In genomic region chr9:137086531-137087408, GRCh38 we compare ENCODE assay signal across 8 cellular contexts. TPM values are rescaled to one million over a fixed set of nuclear protein-coding genes. Genes with fewer than 3 reads are reported as not detected.
DNase-seq lines count a peak whose midpoint lies in the region; ATAC-seq lines count a peak whose summit lies in the region.

Gene MAN1B1, plus strand, starts transcription at chr9:137086985. Its CDS starts 15 bp downstream, at chr9:137087000.

- H3K4me2 ChIP-seq in mesenchymal stem cell (ENCODE audit: low read length, poor library complexity, severe bottlenecking), result peak within 1 kb of the TSS; percentile 89

- H2BK12ac ChIP-seq in mesenchymal stem cell (ENCODE audit: low read length in 2 of 2), result peak within 1 kb of the TSS; percentile 46 to 59

- peak within 1 kb of the TSS; percentile 90 for H3K27ac Mint-ChIP-seq in activated CD8-positive, alpha-beta memory T cell treated with anti-CD3 and anti-CD28 coated beads, Interleukin-2, amount 10 ng/mL, durations not matched to agents 7 days and 5 days

- H3K4me1 ChIP-seq in NT2/D1 (ENCODE audit: insufficient read depth, insufficient read length) (peaks cover 21% of the 10 kb centered on the region), endocrine pancreas (ENCODE audit: control insufficient read depth, insufficient read depth, low read length) (peaks cover 8% of the 10 kb centered on the region), mesenchymal stem cell (ENCODE audit: control insufficient read depth, insufficient read depth, low read depth, low read length) (peaks cover 42% of the 10 kb centered on the region)

- H4K8ac ChIP-seq in mesenchymal stem cell (ENCODE audit: low read length), result peak within 1 kb of the TSS; percentile 81

- WGBS in mesenchymal stem cell, result under 1% methylated on average over 92 of the region's 101 CpGs

- no peaks in the 10 kb centered on the region for H3K27me3 Mint-ChIP-seq in activated CD8-positive, alpha-beta memory T cell treated with anti-CD3 and anti-CD28 coated beads, Interleukin-2, amount 10 ng/mL, durations not matched to agents 7 days and 5 days

- H3K4ac ChIP-seq in mesenchymal stem cell (ENCODE audit: low read depth in 1 of 2, low read length in 2 of 2), result peak within 1 kb of the TSS; percentile 94 to 97

- H3K27me3 ChIP-seq in NT2/D1 (ENCODE audit: insufficient read depth, insufficient read length) (no peaks in the 10 kb centered on the region), endocrine pancreas (ENCODE audit: control insufficient read depth, insufficient read depth, low read length) (no peaks in the 10 kb centered on the region), mesenchymal stem cell (ENCODE audit: control insufficient read depth in 1 of 2, insufficient read depth in 1 of 2, low read length in 2 of 2) (no peaks in the 10 kb centered on the region)

- peak within 1 kb of the TSS in 1 of 2 experiments; percentile 96 for H3K14ac ChIP-seq in mesenchymal stem cell (ENCODE audit: low read length in 2 of 2)

- H3K79me1 ChIP-seq in mesenchymal stem cell (replicated peaks; ENCODE audit: low read length, poor library complexity, severe bottlenecking), result peaks cover 37% of the 10 kb centered on the region

- H2AFZ ChIP-seq in mesenchymal stem cell (ENCODE audit: low read depth, low read length), result peak within 1 kb of the TSS; percentile 87

- H3K9ac ChIP-seq in NT2/D1 (ENCODE audit: insufficient read length, low read depth) (peak within 1 kb of the TSS; percentile 96), endocrine pancreas (ENCODE audit: control insufficient read depth, insufficient read depth, low read length) (peak within 1 kb of the TSS; percentile 86), mesenchymal stem cell (ENCODE audit: low read length) (peak within 1 kb of the TSS; percentile 91)

- peak within 1 kb of the TSS; percentile 80 to 97 for H3K18ac ChIP-seq in mesenchymal stem cell (ENCODE audit: low read depth in 1 of 2, low read length in 2 of 2)

- CTCF ChIA-PET in activated CD8-positive, alpha-beta memory T cell treated with anti-CD3 and anti-CD28 coated beads, Interleukin-2, amount 10 ng/mL, durations not matched to agents 7 days and 5 days (lab: Charles Lee), result interaction anchor here (0.6 to 10.6 kb wide), 22 partner anchors 9 to 359 kb away, joined by 3 to 138 read pairs (median 5); partner anchors contain the start of genes ABCA2, DPP7, NPDC1 and RNF224

- peaks cover 41% of the 10 kb centered on the region for H3K4me1 Mint-ChIP-seq in activated CD8-positive, alpha-beta memory T cell treated with anti-CD3 and anti-CD28 coated beads, Interleukin-2, amount 10 ng/mL, durations not matched to agents 7 days and 5 days

- H3K4me3 ChIP-seq in NT2/D1 (ENCODE audit: insufficient read length, low read depth) (peak within 1 kb of the TSS; percentile 87), endocrine pancreas (ENCODE audit: control insufficient read depth, insufficient read depth, low read length) (peak within 1 kb of the TSS; percentile 62), mesenchymal stem cell (ENCODE audit: insufficient read depth in 1 of 2, low read depth in 1 of 2, low read length in 2 of 2) (peak within 1 kb of the TSS; percentile 90)

- H3K9me3 Mint-ChIP-seq in activated CD8-positive, alpha-beta memory T cell treated with anti-CD3 and anti-CD28 coated beads, Interleukin-2, amount 10 ng/mL, durations not matched to agents 7 days and 5 days (ENCODE audit: low read depth), result no peaks in the 10 kb centered on the region

- H2BK15ac ChIP-seq in mesenchymal stem cell (ENCODE audit: low read depth, poor library complexity, severe bottlenecking), result peak within 1 kb of the TSS; percentile 44

- H2AK5ac ChIP-seq in mesenchymal stem cell (ENCODE audit: low read length, severe bottlenecking), result no peak within 1 kb of the TSS

- peak within 1 kb of the TSS; percentile 93 for H2BK120ac ChIP-seq in mesenchymal stem cell (ENCODE audit: low read depth, low read length)

- peaks cover 38% of the 10 kb centered on the region for H3K36me3 ChIP-seq in NT2/D1 (ENCODE audit: insufficient read depth, insufficient read length, low read length)
- no peaks in the 10 kb centered on the region for H3K36me3 ChIP-seq in endocrine pancreas (ENCODE audit: control insufficient read depth, insufficient read depth, low read length)
- H3K36me3 ChIP-seq in mesenchymal stem cell (ENCODE audit: control insufficient read depth in 1 of 2, insufficient read depth in 2 of 2, low read depth in 1 of 2, low read length in 2 of 2), result peaks cover 34 to 41% of the 10 kb centered on the region in 2 experiments

- H3K9me3 ChIP-seq in NT2/D1 (ENCODE audit: insufficient read depth, low read length), result no peaks in the 10 kb centered on the region
- no peaks in the 10 kb centered on the region for H3K9me3 ChIP-seq in endocrine pancreas (ENCODE audit: control insufficient read depth, low read length)
- no peaks in the 10 kb centered on the region for H3K9me3 ChIP-seq in mesenchymal stem cell (ENCODE audit: control insufficient read depth, low read length)

- ATAC-seq in GM21381 (IDR thresholded peaks at IDR 0.05; ENCODE audit: unreplicated experiment), result peak; percentile 78
- peak; percentile 86 for ATAC-seq in activated CD8-positive, alpha-beta memory T cell treated with anti-CD3 and anti-CD28 coated beads, Interleukin-2, amount 10 ng/mL, durations not matched to agents 7 days and 5 days

- peak; percentile 99 for DNase-seq in COR-L47 (lab: John Stamatoyannopoulos, UW)
- DNase-seq in HUDEP-2 (lab: John Stamatoyannopoulos, UW; ENCODE audit: unreplicated experiment in 76 of 76), result peak in 75 of 76 experiments; percentile 82 to 99 (median 98)
- peak; percentile 99 for DNase-seq in NT2/D1 (ENCODE audit: low read depth, low spot score)
- DNase-seq in activated CD8-positive, alpha-beta memory T cell treated with anti-CD3 and anti-CD28 coated beads, Interleukin-2, amount 10 ng/mL, durations not matched to agents 7 days and 5 days, result peak; percentile 100
- peak; percentile 98 for DNase-seq in mesenchymal stem cell
- peak; percentile 99 for DNase-seq in stimulated activated CD8-positive, alpha-beta memory T cell treated with anti-CD3 and anti-CD28 coated beads, Interleukin-12 subunit alpha, Interleukin-12 subunit beta, amount 100 ng/mL, for 4 hours (ENCODE audit: low read depth)

- H3K27ac ChIP-seq in mesenchymal stem cell (ENCODE audit: low read length, poor library complexity, severe bottlenecking), result peak within 1 kb of the TSS; percentile 45

- peak within 1 kb of the TSS; percentile 82 for H3K4me3 Mint-ChIP-seq in activated CD8-positive, alpha-beta memory T cell treated with anti-CD3 and anti-CD28 coated beads, Interleukin-2, amount 10 ng/mL, durations not matched to agents 7 days and 5 days

- H2BK5ac ChIP-seq in mesenchymal stem cell (ENCODE audit: low read depth, low read length, poor library complexity, severe bottlenecking), result peak within 1 kb of the TSS; percentile 69

- H3K36me3 Mint-ChIP-seq in activated CD8-positive, alpha-beta memory T cell treated with anti-CD3 and anti-CD28 coated beads, Interleukin-2, amount 10 ng/mL, durations not matched to agents 7 days and 5 days, result peaks cover 6% of the 10 kb centered on the region

- H4K91ac ChIP-seq in mesenchymal stem cell (ENCODE audit: low read length), result peak within 1 kb of the TSS; percentile 92

- peak within 1 kb of the TSS in 1 of 2 experiments; percentile 86 for H3K23ac ChIP-seq in mesenchymal stem cell (ENCODE audit: low read length in 2 of 2)

RNA-seq across cellular contexts. Expression of gene MAN1B1, which starts in this region (rescaled TPM):
- total RNA-seq in activated CD8-positive, alpha-beta memory T cell treated with anti-CD3 and anti-CD28 coated beads, Interleukin-2, amount 10 ng/mL, durations not matched to agents 7 days and 5 days, result 10 to 100 TPM; 43.8 to 60.6 TPM
- 67.1 TPM for polyA plus RNA-seq in mesenchymal stem cell (2013, experiment 1 of 2)
- 66.3 TPM for polyA plus RNA-seq in mesenchymal stem cell (2013, experiment 2 of 2)

Comparison
In these comparisons a context has a peak if more than half of its experiments do, and no peak if none do; other contexts are left out.
1. Peak in every context shown above with its lines: DNase-seq, ATAC-seq, H3K4me3 ChIP-seq and H3K27ac ChIP-seq.